In genomic region chr4:42487230-42487629, GRCh38 we compare ENCODE assay signal across 1 cellular context.
TF ChIP-seq lines count a peak whose summit lies in the region.

No MANE protein-coding gene starts in this region.

TF ChIP-seq in H1, 55 proteins besides CTCF, POLR2A, EP300 and RAD21 (continued from another document):
- TF ChIP-seq GABPA (IDR thresholded peaks at IDR 0.05; ENCODE audit: borderline replicate concordance, insufficient read depth, low read length) (no peak), KDM4A (IDR thresholded peaks at IDR 0.05; ENCODE audit: low read depth, low read length, severe bottlenecking) (no peak), BACH1 (IDR thresholded peaks at IDR 0.05; ENCODE audit: low read length) (no peak), CHD2 (IDR thresholded peaks at IDR 0.05; ENCODE audit: low read length) (no peak), USF2 (IDR thresholded peaks at IDR 0.05; ENCODE audit: low read length) (no peak), SAP30 (IDR thresholded peaks at IDR 0.05; ENCODE audit: insufficient read depth, insufficient replicate concordance, low read length) (no peak), BRCA1 (IDR thresholded peaks at IDR 0.05; ENCODE audit: low read depth, low read length) (no peak), PHF8 (conservative IDR thresholded peaks at IDR 0.05; ENCODE audit: low read depth, low read length) (no peak), FOSL1 (IDR thresholded peaks at IDR 0.05; ENCODE audit: insufficient read depth, low read depth, low read length) (no peak), HDAC2 (IDR thresholded peaks at IDR 0.05; ENCODE audit: borderline replicate concordance in 1 of 2, low read depth in 2 of 2, low read length in 2 of 2) (no peak), ATF3 (IDR thresholded peaks at IDR 0.05; ENCODE audit: insufficient read depth, low read depth, low read length) (no peak), ZNF274 (IDR thresholded peaks at IDR 0.05; ENCODE audit: borderline replicate concordance, extremely low read depth, low read length) (no peak), SIN3A (conservative IDR thresholded peaks at IDR 0.05 in 1 of 2, IDR thresholded peaks at IDR 0.05 in 1 of 2; ENCODE audit: low read depth in 1 of 2, low read length in 2 of 2) (no peak), ASH2L (IDR thresholded peaks at IDR 0.05; ENCODE audit: low read length) (no peak), RBBP5 (IDR thresholded peaks at IDR 0.05; ENCODE audit: borderline replicate concordance, low read depth, low read length) (no peak)
